In genomic region chr4:38489924-38490639, GRCh38 we compare ENCODE assay signal across 10 cellular contexts.
A peak's percentile ranks its signal among the peaks of the same experiment; 100 is the strongest.
DNase-seq lines count a peak whose midpoint lies in the region; ATAC-seq and TF ChIP-seq lines count a peak whose summit lies in the region.
"Had no signal": no experiment of that assay in that cellular context is flagged by ENCODE, and none has a peak within 500 bp of the region (broad histone marks: within the 10 kb centered on the region; RNA-seq: fewer than 3 reads in every experiment).

No MANE protein-coding gene starts in this region.

- H3K4me1 Mint-ChIP-seq in activated naive CD4-positive, alpha-beta T cell treated with anti-CD3 and anti-CD28 coated beads for 36 hours (ENCODE audit: low read depth) = peaks cover 34% of the 10 kb centered on the region

- no peaks in the 10 kb centered on the region for H3K9me3 Mint-ChIP-seq in activated naive CD4-positive, alpha-beta T cell treated with anti-CD3 and anti-CD28 coated beads for 36 hours

- H3K36me3 Mint-ChIP-seq in activated naive CD4-positive, alpha-beta T cell treated with anti-CD3 and anti-CD28 coated beads for 36 hours (ENCODE audit: low read depth) = no peaks in the 10 kb centered on the region

- no peak overlapping the region for H3K27ac ChIP-seq in ovary

- no peak for TF ChIP-seq POLR2A in ovary (IDR thresholded peaks at IDR 0.05)

- H3K27me3 ChIP-seq in ovary = no peaks in the 10 kb centered on the region
- H3K27me3 ChIP-seq: BE2C had no signal

- WGBS in ovary, 3 donors = 57 to 66% (median 60%) methylated on average over 7 of the region's 7 CpGs

- H3K4me3 Mint-ChIP-seq in activated naive CD4-positive, alpha-beta T cell treated with anti-CD3 and anti-CD28 coated beads for 36 hours = peak overlapping the region; percentile 65

- TF ChIP-seq CTCF in cardiac fibroblast (IDR thresholded peaks at IDR 0.05; ENCODE audit: low read depth, low read length) = no peak
- TF ChIP-seq CTCF in ovary (IDR thresholded peaks at IDR 0.05) = no peak

- CTCF ChIA-PET in activated naive CD4-positive, alpha-beta T cell treated with anti-CD3 and anti-CD28 coated beads for 36 hours (lab: Charles Lee) = interaction anchor here (0.6 to 1.6 kb wide), 4 partner anchors 20 to 310 kb away, joined by 3 to 5 read pairs (median 4); no protein-coding TSS in a partner anchor

- H3K27me3 Mint-ChIP-seq in activated naive CD4-positive, alpha-beta T cell treated with anti-CD3 and anti-CD28 coated beads for 36 hours (ENCODE audit: low read depth) = no peaks in the 10 kb centered on the region

- no peaks in the 10 kb centered on the region for H3K36me3 ChIP-seq in ovary
- H3K36me3 ChIP-seq: BE2C had no signal

- DNase-seq in activated naive CD4-positive, alpha-beta T cell treated with anti-CD3 and anti-CD28 coated beads for 36 hours = no peak
- DNase-seq in activated naive CD4-positive, alpha-beta T cell treated with anti-CD3 and anti-CD28 coated beads, Interleukin-2, amount 50 U/mL, for 16 hours = no peak
- peak; percentile 38 to 56 for DNase-seq in cardiac fibroblast (ENCODE audit: low read depth in 2 of 2)
- peak; percentile 28 for DNase-seq in left kidney (ENCODE audit: low read depth, low spot score)
- peak; percentile 24 for DNase-seq in superior temporal gyrus (ENCODE audit: extremely low spot score)
- DNase-seq in ovary = no peak
- DNase-seq: NCI-H1105 treated with DMSO at 0.1 percent for 48 hours had no signal

- no peak for ATAC-seq in HG02870 (IDR thresholded peaks at IDR 0.05; ENCODE audit: unreplicated experiment)
- ATAC-seq in HG02840 (IDR thresholded peaks at IDR 0.05; ENCODE audit: low FRiP score, unreplicated experiment) = no peak

- no peak for TF ChIP-seq EP300 in ovary (IDR thresholded peaks at IDR 0.05)

- H3K9me3 ChIP-seq in ovary = no peaks in the 10 kb centered on the region
- H3K9me3 ChIP-seq: BE2C had no signal

- peaks cover 2% of the 10 kb centered on the region for H3K4me1 ChIP-seq in ovary (ENCODE audit: insufficient read depth)

- H3K4me3 ChIP-seq in cardiac fibroblast (replicated peaks in 1 of 2; ENCODE audit: low read depth in 2 of 2, low read length in 2 of 2) (no peak overlapping the region), ovary (no peak overlapping the region)

- peak overlapping the region; percentile 85 for H3K27ac Mint-ChIP-seq in activated naive CD4-positive, alpha-beta T cell treated with anti-CD3 and anti-CD28 coated beads for 36 hours

- intact Hi-C loops in activated naive CD4-positive, alpha-beta T cell treated with anti-CD3 and anti-CD28 coated beads for 36 hours (cut with micrococcal nuclease) = no loop called here
- intact Hi-C loops in ovary (cut with DNase I) = no loop called here

Comparison
In these comparisons a context has a peak if more than half of its experiments do, and no peak if none do; other contexts are left out.
1. DNase-seq: peak in cardiac fibroblast (2 of 2), left kidney (single experiment) and superior temporal gyrus (single experiment); none in activated naive CD4-positive, alpha-beta T cell treated with anti-CD3 and anti-CD28 coated beads for 36 hours (single experiment), activated naive CD4-positive, alpha-beta T cell treated with anti-CD3 and anti-CD28 coated beads, Interleukin-2, amount 50 U/mL, for 16 hours (single experiment) and ovary (0 of 5).